Comparison of ENCODE assay signal across 8 cellular contexts in genomic region chr15:50183112-50183794, GRCh38. TPM values are rescaled to one million over a fixed set of nuclear protein-coding genes. Genes with fewer than 3 reads are reported as not detected.
A peak's percentile ranks its signal among the peaks of the same experiment; 100 is the strongest.
DNase-seq lines count a peak whose midpoint lies in the region; ATAC-seq, FAIRE-seq and TF ChIP-seq lines count a peak whose summit lies in the region.

No MANE protein-coding gene starts in this region.

- peaks cover 5% of the 10 kb centered on the region for H3K4me1 ChIP-seq in astrocyte (ENCODE audit: insufficient read depth, low read length)

- no peak for TF ChIP-seq CTCF in astrocyte (IDR thresholded peaks at IDR 0.05; ENCODE audit: insufficient read depth, low read depth, low read length)
- no peak for TF ChIP-seq CTCF in progenitor cell of endocrine pancreas (IDR thresholded peaks at IDR 0.05; ENCODE audit: unreplicated experiment)

- H3K9me3 ChIP-seq in astrocyte (ENCODE audit: insufficient read depth, low read depth, low read length), result no peaks in the 10 kb centered on the region

- H3K4me3 Mint-ChIP-seq in astrocyte (ENCODE audit: unreplicated experiment), result peak overlapping the region; percentile 83
- peak overlapping the region; percentile 94 for H3K4me3 Mint-ChIP-seq in progenitor cell of endocrine pancreas (ENCODE audit: low read depth)

- no peak overlapping the region for H2AFZ ChIP-seq in astrocyte (ENCODE audit: low read depth, low read length)

- ATAC-seq in GM19043 (IDR thresholded peaks at IDR 0.05; ENCODE audit: low read depth, unreplicated experiment) (peak; percentile 43), HG03575 (IDR thresholded peaks at IDR 0.05; ENCODE audit: extremely low read depth, insufficient number of reproducible peaks, low FRiP score, unreplicated experiment) (peak; percentile 65), GM21723 (IDR thresholded peaks at IDR 0.05; ENCODE audit: unreplicated experiment) (no peak)

- H3K4me1 Mint-ChIP-seq in astrocyte (ENCODE audit: low read depth, unreplicated experiment), result no peaks in the 10 kb centered on the region
- peaks cover 7% of the 10 kb centered on the region for H3K4me1 Mint-ChIP-seq in progenitor cell of endocrine pancreas (ENCODE audit: low read depth)

- H3K27ac Mint-ChIP-seq in astrocyte (ENCODE audit: unreplicated experiment) (no peak overlapping the region), progenitor cell of endocrine pancreas (no peak overlapping the region)

- H3K36me3 ChIP-seq in astrocyte (ENCODE audit: insufficient read depth, low read length), result no peaks in the 10 kb centered on the region

- H3K27me3 Mint-ChIP-seq in astrocyte (ENCODE audit: low read depth, unreplicated experiment) (peaks cover 40% of the 10 kb centered on the region), progenitor cell of endocrine pancreas (peaks cover 42% of the 10 kb centered on the region)

- no peak overlapping the region for H3K4me3 ChIP-seq in astrocyte (ENCODE audit: insufficient read depth, low read depth, low read length)

- H3K27me3 ChIP-seq in astrocyte (ENCODE audit: insufficient read depth, low read length), result peaks cover 34% of the 10 kb centered on the region

- H3K36me3 Mint-ChIP-seq in astrocyte (ENCODE audit: low read depth, unreplicated experiment), result no peaks in the 10 kb centered on the region
- H3K36me3 Mint-ChIP-seq in progenitor cell of endocrine pancreas (ENCODE audit: insufficient read depth), result no peaks in the 10 kb centered on the region

- H3K79me2 ChIP-seq in astrocyte (ENCODE audit: insufficient read depth, low read length), result no peaks in the 10 kb centered on the region

- no peak overlapping the region for H3K4me2 ChIP-seq in astrocyte (ENCODE audit: low read length)

- H3K9me3 Mint-ChIP-seq in astrocyte (ENCODE audit: unreplicated experiment) (no peaks in the 10 kb centered on the region), progenitor cell of endocrine pancreas (ENCODE audit: low read depth) (no peaks in the 10 kb centered on the region)

- H3K27ac ChIP-seq in astrocyte (ENCODE audit: low read depth, low read length), result no peak overlapping the region

- no peak for FAIRE-seq in astrocyte (lab: Jason Lieb, UNC)

- H4K20me1 ChIP-seq in astrocyte (ENCODE audit: insufficient read depth, low read length), result no peaks in the 10 kb centered on the region

- DNase-seq in astrocyte (ENCODE audit: low read depth) (no peak), progenitor cell of endocrine pancreas (ENCODE audit: low spot score, unreplicated experiment) (no peak), nucleus accumbens (lab: John Stamatoyannopoulos, UW) (no peak), LoVo (ENCODE audit: low spot score) (no peak), DMS79 treated with DMSO at 0.1 percent for 48 hours (lab: John Stamatoyannopoulos, UW) (no peak)

- H3K9ac ChIP-seq in astrocyte (ENCODE audit: low read length), result no peak overlapping the region

RNA-seq across cellular contexts. Expression of gene SLC27A2, which starts 1.3 kb away (rescaled TPM):
- total RNA-seq in astrocyte (0.82 TPM in 1 of 2 replicates, not detected in the other), progenitor cell of endocrine pancreas (10.3 and 10.6 TPM in 2 replicates)
